ENCODE assay signal across 23 cellular contexts in the genomic region with DNA sequence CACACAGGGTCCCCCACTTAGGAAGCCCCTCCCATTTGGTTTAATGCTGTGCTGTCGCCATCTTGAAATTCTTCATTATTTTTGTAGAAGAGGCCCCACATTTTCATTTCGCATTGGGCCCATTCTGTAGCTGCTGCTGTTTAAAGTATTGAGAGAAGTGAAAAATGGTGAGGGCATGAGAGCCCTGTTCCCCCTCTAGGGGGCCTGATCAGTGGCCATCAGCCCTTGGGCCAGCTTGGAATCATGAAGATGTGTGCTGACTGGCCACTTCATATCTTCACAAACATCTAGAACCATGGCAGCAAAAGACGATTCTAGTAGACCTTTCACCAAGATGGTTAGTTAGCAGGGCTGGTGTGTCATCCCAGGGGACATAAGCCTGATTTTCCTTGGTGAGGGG. TPM values are rescaled to one million over a fixed set of nuclear protein-coding genes. Genes with fewer than 3 reads are reported as not detected.
DNase-seq lines count a peak whose midpoint lies in the region; ATAC-seq, FAIRE-seq and TF ChIP-seq lines count a peak whose summit lies in the region.
"Had no signal": no experiment of that assay in that cellular context is flagged by ENCODE, and none has a peak within 500 bp of the region (broad histone marks: within the 10 kb centered on the region; RNA-seq: fewer than 3 reads in every experiment).

No MANE protein-coding gene starts in this region.

- no peak for ATAC-seq in GM21423 (IDR thresholded peaks at IDR 0.05; ENCODE audit: unreplicated experiment)

- no peak for FAIRE-seq in GM19239 (lab: Jason Lieb, UNC)
- FAIRE-seq: keratinocyte had no signal

- H3K9ac ChIP-seq in Loucy (ENCODE audit: low read depth, low read length, poor library complexity, severe bottlenecking), result no peak overlapping the region

- no peaks in the 10 kb centered on the region for H3K9me3 Mint-ChIP-seq in activated naive CD4-positive, alpha-beta T cell treated with anti-CD3 and anti-CD28 coated beads for 36 hours
- H3K9me3 Mint-ChIP-seq: activated naive CD4-positive, alpha-beta T cell treated with anti-CD3 and anti-CD28 coated beads, Interleukin-2, amount 50 U/mL, for 24 hours; nephron had no signal

- no peak overlapping the region for H2AFZ ChIP-seq in Loucy (ENCODE audit: low read length)
- H2AFZ ChIP-seq: hepatocyte had no signal

- peak overlapping the region; percentile 91 for H3K4me2 ChIP-seq in Loucy (ENCODE audit: low read depth, low read length, poor library complexity, severe bottlenecking)

- H3K4me3 Mint-ChIP-seq in activated naive CD4-positive, alpha-beta T cell treated with anti-CD3 and anti-CD28 coated beads for 36 hours, result no peak overlapping the region

- H3K36me3 Mint-ChIP-seq in activated naive CD4-positive, alpha-beta T cell treated with anti-CD3 and anti-CD28 coated beads for 36 hours (ENCODE audit: low read depth), result peaks cover 26% of the 10 kb centered on the region

- intact Hi-C loops in activated naive CD4-positive, alpha-beta T cell treated with anti-CD3 and anti-CD28 coated beads for 36 hours (cut with micrococcal nuclease), result loop anchor here (5.0 kb wide), 1 partner anchor 127 kb away; no protein-coding TSS in a partner anchor
- intact Hi-C loops in cardiac septum (cut with DNase I), result no loop called here
- intact Hi-C loops in sigmoid colon (cut with DNase I), result no loop called here

- H3K27me3 ChIP-seq in Loucy (ENCODE audit: insufficient read depth, low read length, poor library complexity, severe bottlenecking) (no peaks in the 10 kb centered on the region), sigmoid colon (no peaks in the 10 kb centered on the region)
- H3K27me3 ChIP-seq: hepatocyte, thyroid gland had no signal

- 93 to 96% methylated on average over 3 of the region's 3 CpGs for WGBS in sigmoid colon, 2 donors

- TF ChIP-seq EP300 in sigmoid colon (IDR thresholded peaks at IDR 0.05), result no peak

- TF ChIP-seq POLR2A in sigmoid colon (IDR thresholded peaks at IDR 0.05), result no peak

- no peaks in the 10 kb centered on the region for H3K9me2 ChIP-seq in Loucy (replicated peaks; ENCODE audit: low read depth, low read length)

- CTCF ChIA-PET in activated naive CD4-positive, alpha-beta T cell treated with anti-CD3 and anti-CD28 coated beads for 36 hours (lab: Charles Lee), result interaction anchor here (1.0 to 2.0 kb wide), 2 partner anchors 22 to 202 kb away, joined by 3 to 6 read pairs; no protein-coding TSS in a partner anchor

- H4K20me1 ChIP-seq in Loucy (ENCODE audit: insufficient read depth, low read length, poor library complexity, severe bottlenecking), result peaks cover 4% of the 10 kb centered on the region

- peak overlapping the region; percentile 41 for H3K27ac Mint-ChIP-seq in activated naive CD4-positive, alpha-beta T cell treated with anti-CD3 and anti-CD28 coated beads for 36 hours

- peaks cover 8% of the 10 kb centered on the region; the same call in 1 of the 2 replicates for H3K36me3 ChIP-seq in Loucy (ENCODE audit: insufficient read depth, low read length)
- peaks cover 0 to 16% (median 0%) of the 10 kb centered on the region in 4 donors for H3K36me3 ChIP-seq in sigmoid colon
- H3K36me3 ChIP-seq: thyroid gland had no signal

- H3F3A ChIP-seq in Loucy (ENCODE audit: low read depth), result no peaks in the 10 kb centered on the region

- no peak for DNase-seq in activated naive CD4-positive, alpha-beta T cell treated with anti-CD3 and anti-CD28 coated beads for 36 hours
- DNase-seq in activated naive CD4-positive, alpha-beta T cell treated with anti-CD3 and anti-CD28 coated beads, Interleukin-2, amount 50 U/mL, for 16 hours, result no peak
- DNase-seq in choroid plexus epithelial cell (ENCODE audit: low read depth) (no peak), cardiac septum (ENCODE audit: low spot score) (no peak), GM19239 (ENCODE audit: insufficient read length, low spot score) (no peak), sigmoid colon (no peak)
- DNase-seq: activated CD4-positive, alpha-beta T cell treated with anti-CD3 and anti-CD28 coated beads, Interleukin-2, amount 50 U/mL, for 48 hours; activated T-cell treated with anti-CD3 and anti-CD28 coated beads, Interleukin-2, amount 50 U/mL, for 1 hour; mammary epithelial cell; NCI-H1436; NCI-H748 treated with DMSO at 0.1 percent for 48 hours; stimulated activated CD4-positive, alpha-beta T cell treated with anti-CD3 and anti-CD28 coated beads, Interleukin-12 subunit alpha, Interleukin-12 subunit beta, amount 100 ng/mL, for 4 hours; thyroid gland had no signal

- H3K9me3 ChIP-seq in Loucy (ENCODE audit: insufficient read depth, low read depth, low read length), result no peaks in the 10 kb centered on the region
- H3K9me3 ChIP-seq in sigmoid colon, result no peaks in the 10 kb centered on the region
- H3K9me3 ChIP-seq: thyroid gland had no signal

- H3K27me3 Mint-ChIP-seq in activated naive CD4-positive, alpha-beta T cell treated with anti-CD3 and anti-CD28 coated beads for 36 hours (ENCODE audit: low read depth), result no peaks in the 10 kb centered on the region
- H3K27me3 Mint-ChIP-seq: activated naive CD4-positive, alpha-beta T cell treated with anti-CD3 and anti-CD28 coated beads, Interleukin-2, amount 50 U/mL, for 24 hours had no signal

- H3K4me1 Mint-ChIP-seq in activated naive CD4-positive, alpha-beta T cell treated with anti-CD3 and anti-CD28 coated beads for 36 hours (ENCODE audit: low read depth), result peaks cover 63% of the 10 kb centered on the region

- H3K27ac ChIP-seq in sigmoid colon, result no peak overlapping the region
- H3K27ac ChIP-seq: coronary artery, hepatocyte had no signal

- TF ChIP-seq CTCF in Loucy (conservative IDR thresholded peaks at IDR 0.05; ENCODE audit: low read length) (peak; percentile 32; the same call in 1 of the 2 replicates), choroid plexus epithelial cell (conservative IDR thresholded peaks at IDR 0.05; ENCODE audit: low read depth, low read length) (peak; percentile 7), sigmoid colon (IDR thresholded peaks at IDR 0.05) (no peak)

- peak overlapping the region; percentile 80 for H3K4me3 ChIP-seq in Loucy (ENCODE audit: low read length, poor library complexity, severe bottlenecking)
- no peak overlapping the region for H3K4me3 ChIP-seq in choroid plexus epithelial cell (ENCODE audit: low read depth, low read length)
- no peak overlapping the region for H3K4me3 ChIP-seq in sigmoid colon
- H3K4me3 ChIP-seq: coronary artery, hepatocyte, thyroid gland had no signal

- H3K79me2 ChIP-seq in Loucy (ENCODE audit: insufficient read depth, low read length), result peaks cover 51% of the 10 kb centered on the region

- peaks cover 44% of the 10 kb centered on the region for H3K4me1 ChIP-seq in Loucy (ENCODE audit: insufficient read depth, low read length, poor library complexity, severe bottlenecking)
- peaks cover 0 to 40% (median 30%) of the 10 kb centered on the region in 4 donors for H3K4me1 ChIP-seq in sigmoid colon

RNA-seq across cellular contexts. Expression of a gene that starts 3.3 kb away (rescaled TPM):
- 10 to 100 TPM; 23.6 to 24.1 TPM for total RNA-seq in activated naive CD4-positive, alpha-beta T cell treated with anti-CD3 and anti-CD28 coated beads for 36 hours
- total RNA-seq in cardiac septum, result 3.6 TPM
- total RNA-seq in sigmoid colon, result 10 to 100 TPM in 3 of 4 donors, 1 to 10 TPM in 1; 7.9 to 28.5 (median 10.3) TPM
- 1 to 10 TPM; 3.0 to 9.3 (median 3.0) TPM for polyA plus RNA-seq in sigmoid colon

RNA-seq across cellular contexts. Expression of a gene that starts 26.8 kb away (rescaled TPM):
- 10 to 100 TPM; 26.7 to 28.8 TPM for total RNA-seq in activated naive CD4-positive, alpha-beta T cell treated with anti-CD3 and anti-CD28 coated beads for 36 hours
- total RNA-seq in cardiac septum, result 64.6 TPM
- 100 to 1,000 TPM; 124 to 185 (median 155) TPM for total RNA-seq in sigmoid colon
- 100 to 1,000 TPM; 114 to 256 (median 236) TPM for polyA plus RNA-seq in sigmoid colon

RNA-seq across cellular contexts. Expression of a gene that starts 43.2 kb away (rescaled TPM):
- not detected for total RNA-seq in activated naive CD4-positive, alpha-beta T cell treated with anti-CD3 and anti-CD28 coated beads for 36 hours
- total RNA-seq in cardiac septum (not detected), sigmoid colon (not detected)
- polyA plus RNA-seq in sigmoid colon, result not detected
- total RNA-seq: hepatocyte, HT1080, M059J, mammary epithelial cell, pulmonary artery endothelial cell, thyroid gland had no signal
- polyA plus RNA-seq: keratinocyte, mammary epithelial cell had no signal

Comparison
In these comparisons a context has a peak if more than half of its experiments do, and no peak if none do; other contexts are left out.
1. CTCF ChIP-seq: peak in Loucy (single experiment) and choroid plexus epithelial cell (single experiment); none in sigmoid colon (0 of 4).